In genomic region chr22:37686002-37686982, GRCh38 we compare ENCODE assay signal across 8 cellular contexts. TPM values are rescaled to one million over a fixed set of nuclear protein-coding genes. Genes with fewer than 3 reads are reported as not detected.
DNase-seq lines count a peak whose midpoint lies in the region; ATAC-seq and TF ChIP-seq lines count a peak whose summit lies in the region.

NOL12 (plus strand) TSS chr22:37686343; CDS start chr22:37686393, 50 bp downstream.

- peak within 1 kb of the TSS; percentile 92 for H3K27ac ChIP-seq in CD4-positive, alpha-beta memory T cell (ENCODE audit: low read depth, low read length)
- H3K27ac ChIP-seq in OCI-LY3 (ENCODE audit: low read length), result peak within 1 kb of the TSS; percentile 45

- peak within 1 kb of the TSS; percentile 91 to 98 (median 95) for H3K27ac Mint-ChIP-seq in CD4-positive, alpha-beta memory T cell

- peaks cover 16 to 34% (median 25%) of the 10 kb centered on the region in 4 donors for H3K4me1 Mint-ChIP-seq in CD4-positive, alpha-beta memory T cell

- peak within 1 kb of the TSS; percentile 90 for H2AFZ ChIP-seq in OCI-LY3 (ENCODE audit: low read depth, low read length)

- peak within 1 kb of the TSS; percentile 95 for H3K9ac ChIP-seq in OCI-LY3 (ENCODE audit: low read length)

- H3K9me3 ChIP-seq in CD4-positive, alpha-beta memory T cell (ENCODE audit: control insufficient read depth in 1 of 2, low read length in 2 of 2), result no peaks in the 10 kb centered on the region
- no peaks in the 10 kb centered on the region for H3K9me3 ChIP-seq in OCI-LY3 (ENCODE audit: insufficient read depth, low read length)
- no peaks in the 10 kb centered on the region for H3K9me3 ChIP-seq in mucosa of descending colon

- H3K27me3 ChIP-seq in CD4-positive, alpha-beta memory T cell (ENCODE audit: insufficient read depth, low read length), result no peaks in the 10 kb centered on the region
- H3K27me3 ChIP-seq in OCI-LY3 (ENCODE audit: low read depth, low read length), result no peaks in the 10 kb centered on the region

- TF ChIP-seq CTCF in OCI-LY3 (IDR thresholded peaks at IDR 0.05; ENCODE audit: low read depth, low read length) (no peak), epithelial cell of esophagus (IDR thresholded peaks at IDR 0.05; ENCODE audit: insufficient read depth, low read depth, low read length, missing control alignments) (no peak), mucosa of descending colon (IDR thresholded peaks at IDR 0.05) (no peak)

- peaks cover 17 to 33% of the 10 kb centered on the region in 2 donors for H3K36me3 Mint-ChIP-seq in CD4-positive, alpha-beta memory T cell

- no peaks in the 10 kb centered on the region for H3K27me3 Mint-ChIP-seq in CD4-positive, alpha-beta memory T cell

- CTCF ChIA-PET in CD4-positive, alpha-beta memory T cell (lab: Charles Lee; ENCODE audit: partially characterized antibody), result interaction anchor here (0.9 to 22.7 kb wide), 8 partner anchors 25 to 131 kb away, joined by 3 to 558 read pairs (median 5); partner anchors contain the start of genes GGA1, PDXP and SH3BP1

- peak within 1 kb of the TSS; percentile 91 to 98 (median 96) for H3K4me3 Mint-ChIP-seq in CD4-positive, alpha-beta memory T cell

- H3K36me3 ChIP-seq in CD4-positive, alpha-beta memory T cell (ENCODE audit: insufficient read depth, low read length), result peaks cover 26% of the 10 kb centered on the region
- peaks cover 15% of the 10 kb centered on the region for H3K36me3 ChIP-seq in OCI-LY3 (replicated peaks; ENCODE audit: low read depth, low read length)
- H3K36me3 ChIP-seq in mucosa of descending colon (ENCODE audit: low read depth), result no peaks in the 10 kb centered on the region

- peak within 1 kb of the TSS; percentile 79 to 96 for H3K4me3 ChIP-seq in CD4-positive, alpha-beta memory T cell (ENCODE audit: low read length in 2 of 2)
- H3K4me3 ChIP-seq in OCI-LY3 (ENCODE audit: low read length) (peak within 1 kb of the TSS; percentile 92), epithelial cell of esophagus (ENCODE audit: low read length) (peak within 1 kb of the TSS; percentile 97), mucosa of descending colon (peak within 1 kb of the TSS; percentile 83)

- intact Hi-C loops in CD4-positive, alpha-beta memory T cell (cut with micrococcal nuclease), result loop anchor here (1.0 to 10.0 kb wide), 2 partner anchors 59 to 78 kb away; partner anchors contain the start of gene GGA1
- intact Hi-C loops in mucosa of descending colon (cut with DNase I, micrococcal nuclease), result loop anchor here in 1 of 2 donors (5.0 to 10.0 kb wide), 2 partner anchors 44 to 61 kb away; no protein-coding TSS in a partner anchor

- peak within 1 kb of the TSS; percentile 89 for H3K4me2 ChIP-seq in OCI-LY3 (ENCODE audit: low read length)

- DNase-seq in CD4-positive, alpha-beta memory T cell, result peak; percentile 76 to 82 (median 77)
- DNase-seq in HUDEP-2 (lab: John Stamatoyannopoulos, UW; ENCODE audit: unreplicated experiment in 76 of 76) (peak in 71 of 76 experiments; percentile 12 to 82 (median 65)), activated T-cell treated with anti-CD3 and anti-CD28 coated beads for 24 hours (ENCODE audit: low read depth) (peak; percentile 67), epithelial cell of esophagus (ENCODE audit: low read depth) (peak; percentile 91), mucosa of descending colon (peak; percentile 87 to 91 (median 90))
- DNase-seq in stimulated activated CD8-positive, alpha-beta memory T cell treated with anti-CD3 and anti-CD28 coated beads, Interleukin-4, amount 100 ng/mL, for 4 hours (ENCODE audit: low read depth in 2 of 2, low spot score in 1 of 2), result peak; percentile 51 to 54

- peak; percentile 83 for ATAC-seq in GM19463 (IDR thresholded peaks at IDR 0.05; ENCODE audit: unreplicated experiment)
- ATAC-seq in mucosa of descending colon, result peak; percentile 82

- H3K4me1 ChIP-seq in CD4-positive, alpha-beta memory T cell (ENCODE audit: insufficient read depth, low read length), result peaks cover 25% of the 10 kb centered on the region
- H3K4me1 ChIP-seq in OCI-LY3 (ENCODE audit: low read length), result peaks cover 26% of the 10 kb centered on the region
- H3K4me1 ChIP-seq in mucosa of descending colon (ENCODE audit: low read depth), result peaks cover 43% of the 10 kb centered on the region

- H3K79me2 ChIP-seq in OCI-LY3 (ENCODE audit: low read length), result peaks cover 21% of the 10 kb centered on the region

- POLR2A ChIA-PET in CD4-positive, alpha-beta memory T cell (lab: Charles Lee; ENCODE audit: partially characterized antibody), result interaction anchor here (0.6 to 8.4 kb wide), 16 partner anchors 10 to 176 kb away, joined by 3 to 90 read pairs (median 6); partner anchors contain the start of genes GGA1, LGALS1, PDXP and SH3BP1

- H3K9me3 Mint-ChIP-seq in CD4-positive, alpha-beta memory T cell, result no peaks in the 10 kb centered on the region

- H4K20me1 ChIP-seq in OCI-LY3 (ENCODE audit: insufficient read depth, low read length), result no peaks in the 10 kb centered on the region

RNA-seq across cellular contexts. Expression of gene NOL12, which starts in this region (rescaled TPM):
- 10 to 100 TPM; 50.3 to 52.0 TPM for total RNA-seq in CD4-positive, alpha-beta memory T cell
- 10 to 100 TPM; 38.8 to 51.6 TPM for polyA plus RNA-seq in CD4-positive, alpha-beta memory T cell
- 10 to 100 TPM; 28.5 to 45.3 (median 42.6) TPM for total RNA-seq in mucosa of descending colon

Comparison
In these comparisons a context has a peak if more than half of its experiments do, and no peak if none do; other contexts are left out.
1. Peak in every context shown above with its lines: DNase-seq, ATAC-seq, H3K4me3 ChIP-seq and H3K27ac ChIP-seq.